ENCODE assay signal across 31 cellular contexts in genomic region chr2:120375251-120376020, GRCh38. TPM values are rescaled to one million over a fixed set of nuclear protein-coding genes. Genes with fewer than 3 reads are reported as not detected.
"Had no signal": no experiment of that assay in that cellular context is flagged by ENCODE, and none has a peak within 500 bp of the region (broad histone marks: within the 10 kb centered on the region; RNA-seq: fewer than 3 reads in every experiment).

No MANE protein-coding gene starts in this region.

- FAIRE-seq: endometrium, endothelial cell of umbilical vein had no signal

- H3K36me3 ChIP-seq: ascending aorta, breast epithelium, cardiac muscle cell, colonic mucosa, esophagus squamous epithelium, gastroesophageal sphincter had no signal

- H3K4me1 ChIP-seq: ascending aorta, breast epithelium, colonic mucosa, esophagus squamous epithelium, gastroesophageal sphincter had no signal

- H3K27me3 ChIP-seq: ascending aorta, breast epithelium, colonic mucosa had no signal

- DNase-seq: activated CD4-positive, alpha-beta memory T cell treated with anti-CD3 and anti-CD28 coated beads, Interleukin-2, amount 10 ng/mL, durations not matched to agents 7 days and 5 days; activated CD4-positive, alpha-beta T cell treated with anti-CD3 and anti-CD28 coated beads for 1 hour; activated CD4-positive, alpha-beta T cell treated with anti-CD3 and anti-CD28 coated beads for 4 hours; activated CD4-positive, alpha-beta T cell treated with anti-CD3 and anti-CD28 coated beads, Interleukin-2, amount 10 ng/mL, durations not matched to agents 7 days and 5 days; activated CD4-positive, alpha-beta T cell treated with anti-CD3 and anti-CD28 coated beads, Interleukin-2, amount 50 U/mL, for 4 hours; activated CD4-positive, CD25-positive, alpha-beta regulatory T cell; activated CD8-positive, alpha-beta memory T cell treated with anti-CD3 and anti-CD28 coated beads, Interleukin-2, amount 50 U/mL, for 48 hours; activated gamma-delta T cell; activated naive CD4-positive, alpha-beta T cell; activated naive CD4-positive, alpha-beta T cell treated with anti-CD3 and anti-CD28 coated beads, Interleukin-2, amount 10 ng/mL, durations not matched to agents 7 days and 5 days; activated naive CD8-positive, alpha-beta T cell treated with anti-CD3 and anti-CD28 coated beads, Interleukin-2, amount 10 ng/mL, durations not matched to agents 7 days and 5 days; activated T-cell treated with anti-CD3 and anti-CD28 coated beads for 4 hours; activated T-cell treated with anti-CD3 and anti-CD28 coated beads, Interleukin-2, amount 50 U/mL, for 24 hours; activated T-cell treated with anti-CD3 and anti-CD28 coated beads, Interleukin-2, amount 50 U/mL, for 72 hours; central memory CD4-positive, alpha-beta T cell; cerebellar nuclear complex; colonic mucosa; effector CD8-positive, alpha-beta T cell; esophagus squamous epithelium; foreskin melanocyte; T-helper 2 cell had no signal

- ATAC-seq: activated naive CD4-positive, alpha-beta T cell treated with anti-CD3 and anti-CD28 coated beads, Interleukin-2, amount 50 U/mL, for 72 hours; gastroesophageal sphincter had no signal

- H3K9me3 ChIP-seq: ascending aorta, breast epithelium, colonic mucosa, esophagus squamous epithelium, gastroesophageal sphincter had no signal

- H3K4me3 ChIP-seq: ascending aorta, breast epithelium, cardiac muscle cell, colonic mucosa, esophagus squamous epithelium, gastroesophageal sphincter had no signal

- H3K27ac ChIP-seq: ascending aorta, breast epithelium, cardiac muscle cell, colonic mucosa, epithelial cell of prostate, esophagus squamous epithelium, gastroesophageal sphincter had no signal

RNA-seq across cellular contexts. Expression of gene INHBB, which starts 29.5 kb away (rescaled TPM):
- total RNA-seq: activated CD4-positive, alpha-beta memory T cell treated with anti-CD3 and anti-CD28 coated beads, Interleukin-2, amount 10 ng/mL, durations not matched to agents 7 days and 5 days; activated CD4-positive, alpha-beta T cell treated with anti-CD3 and anti-CD28 coated beads, Interleukin-2, amount 10 ng/mL, durations not matched to agents 7 days and 5 days; activated naive CD4-positive, alpha-beta T cell treated with anti-CD3 and anti-CD28 coated beads, Interleukin-2, amount 50 U/mL, for 72 hours; activated naive CD8-positive, alpha-beta T cell treated with anti-CD3 and anti-CD28 coated beads, Interleukin-2, amount 10 ng/mL, durations not matched to agents 7 days and 5 days; activated T-cell treated with anti-CD3 and anti-CD28 coated beads, Interleukin-2, amount 50 U/mL, for 72 hours; cardiac muscle cell; fibroblast of lung; T-helper 1 cell treated with Interleukin-12 subunit alpha and Interleukin-12 subunit beta and Interleukin-4 antibody, amounts not matched to agents 30 ng/mL and 1 ng/mL, for 36 hours had no signal
- polyA plus RNA-seq: cardiac muscle cell had no signal
